9 cellular contexts compared by ENCODE assay signal in genomic region chr15:67137951-67138935, GRCh38.
DNase-seq lines count a peak whose midpoint lies in the region; ATAC-seq lines count a peak whose summit lies in the region.
"Had no signal": no experiment of that assay in that cellular context is flagged by ENCODE, and none has a peak within 500 bp of the region (broad histone marks: within the 10 kb centered on the region; RNA-seq: fewer than 3 reads in every experiment).

No MANE protein-coding gene starts in this region.

- H3K27me3 ChIP-seq in duodenal mucosa (ENCODE audit: control insufficient read depth in 1 of 2, insufficient read depth in 2 of 2, low read length in 2 of 2): no peaks in the 10 kb centered on the region
- H3K27me3 ChIP-seq in naive thymus-derived CD4-positive, alpha-beta T cell (ENCODE audit: control insufficient read depth in 2 of 2, insufficient read depth in 2 of 2, low read length in 2 of 2): no peaks in the 10 kb centered on the region

- no peak overlapping the region for H3K4me3 ChIP-seq in duodenal mucosa (ENCODE audit: low read depth in 1 of 2, low read length in 2 of 2)
- no peak overlapping the region for H3K4me3 ChIP-seq in naive thymus-derived CD4-positive, alpha-beta T cell (ENCODE audit: low read length)

- CTCF ChIA-PET in naive thymus-derived CD4-positive, alpha-beta T cell (lab: Charles Lee): no interaction called here

- no peak overlapping the region for H3K9ac ChIP-seq in duodenal mucosa (ENCODE audit: low read depth in 1 of 2, low read length in 2 of 2)

- peak overlapping the region; percentile 71 for H3K27ac Mint-ChIP-seq in stimulated activated naive CD8-positive, alpha-beta T cell treated with anti-CD3 and anti-CD28 coated beads, Interleukin-15, Interleukin-2, amounts not matched to agents 100 ng/mL and 50 ng/mL, for 24 hours
- peak overlapping the region in 6 of 9 donors; percentile 30 to 100 (median 68) for H3K27ac Mint-ChIP-seq in naive thymus-derived CD4-positive, alpha-beta T cell

- H3K27ac ChIP-seq in duodenal mucosa (ENCODE audit: low read depth, low read length): peak overlapping the region; percentile 6
- no peak overlapping the region for H3K27ac ChIP-seq in naive thymus-derived CD4-positive, alpha-beta T cell (ENCODE audit: low read depth, low read length)

- H3K36me3 Mint-ChIP-seq in stimulated activated naive CD8-positive, alpha-beta T cell treated with anti-CD3 and anti-CD28 coated beads, Interleukin-15, Interleukin-2, amounts not matched to agents 100 ng/mL and 50 ng/mL, for 24 hours (ENCODE audit: low read depth): no peaks in the 10 kb centered on the region
- H3K36me3 Mint-ChIP-seq in naive thymus-derived CD4-positive, alpha-beta T cell: peaks cover 0 to 33% (median 4%) of the 10 kb centered on the region in 5 donors

- peak overlapping the region; percentile 35 for H3K4me3 Mint-ChIP-seq in stimulated activated naive CD8-positive, alpha-beta T cell treated with anti-CD3 and anti-CD28 coated beads, Interleukin-15, Interleukin-2, amounts not matched to agents 100 ng/mL and 50 ng/mL, for 24 hours
- peak overlapping the region in 4 of 10 donors; percentile 13 to 49 (median 18) for H3K4me3 Mint-ChIP-seq in naive thymus-derived CD4-positive, alpha-beta T cell

- intact Hi-C loops in naive thymus-derived CD4-positive, alpha-beta T cell (cut with micrococcal nuclease): loop anchor here in 1 of 2 donors (1.0 to 10.0 kb wide), 3 partner anchors 8 to 167 kb away; partner anchors contain the start of genes AAGAB and IQCH

- H3K27me3 Mint-ChIP-seq in stimulated activated naive CD8-positive, alpha-beta T cell treated with anti-CD3 and anti-CD28 coated beads, Interleukin-15, Interleukin-2, amounts not matched to agents 100 ng/mL and 50 ng/mL, for 24 hours: no peaks in the 10 kb centered on the region
- no peaks in the 10 kb centered on the region for H3K27me3 Mint-ChIP-seq in naive thymus-derived CD4-positive, alpha-beta T cell

- no peaks in the 10 kb centered on the region for H3K36me3 ChIP-seq in duodenal mucosa (ENCODE audit: control insufficient read depth in 1 of 2, insufficient read depth in 2 of 2, low read length in 2 of 2)
- H3K36me3 ChIP-seq in naive thymus-derived CD4-positive, alpha-beta T cell (ENCODE audit: control insufficient read depth in 2 of 3, insufficient read depth in 3 of 3, low read length in 3 of 3): no peaks in the 10 kb centered on the region

- peaks cover 97% of the 10 kb centered on the region for H3K4me1 Mint-ChIP-seq in stimulated activated naive CD8-positive, alpha-beta T cell treated with anti-CD3 and anti-CD28 coated beads, Interleukin-15, Interleukin-2, amounts not matched to agents 100 ng/mL and 50 ng/mL, for 24 hours (ENCODE audit: low read depth)
- peaks cover 38 to 97% (median 85%) of the 10 kb centered on the region in 7 donors for H3K4me1 Mint-ChIP-seq in naive thymus-derived CD4-positive, alpha-beta T cell

- H3K4me1 ChIP-seq in duodenal mucosa (ENCODE audit: control insufficient read depth in 1 of 2, insufficient read depth in 2 of 2, low read length in 2 of 2): peaks cover 39 to 65% of the 10 kb centered on the region in 2 donors
- peaks cover 37 to 47% of the 10 kb centered on the region in 2 donors for H3K4me1 ChIP-seq in naive thymus-derived CD4-positive, alpha-beta T cell (ENCODE audit: control insufficient read depth in 2 of 2, insufficient read depth in 2 of 2, low read length in 2 of 2)

- H3K9me3 ChIP-seq in duodenal mucosa (ENCODE audit: control insufficient read depth in 1 of 2, low read length in 2 of 2): no peaks in the 10 kb centered on the region
- H3K9me3 ChIP-seq in naive thymus-derived CD4-positive, alpha-beta T cell (ENCODE audit: control insufficient read depth in 2 of 3, low read length in 3 of 3): no peaks in the 10 kb centered on the region

- POLR2A ChIA-PET in naive thymus-derived CD4-positive, alpha-beta T cell (lab: Charles Lee): interaction anchor here (1.6 kb wide), 1 partner anchor 8 kb away, joined by 4 read pairs; no protein-coding TSS in a partner anchor

- DNase-seq in stimulated activated naive CD8-positive, alpha-beta T cell treated with anti-CD3 and anti-CD28 coated beads, Interleukin-15, Interleukin-2, amounts not matched to agents 100 U/mL and 50 U/mL, for 24 hours: no peak
- DNase-seq in naive thymus-derived CD4-positive, alpha-beta T cell: no peak
- DNase-seq in NCI-H2081 (lab: John Stamatoyannopoulos, UW) (no peak), T1000 (lab: John Stamatoyannopoulos, UW) (no peak), NCI-H446 treated with DMSO at 0.1 percent for 48 hours (lab: John Stamatoyannopoulos, UW) (no peak), NCI-H146 treated with DMSO at 0.1 percent for 48 hours (lab: John Stamatoyannopoulos, UW; ENCODE audit: unreplicated experiment) (no peak)
- DNase-seq: DND-41 had no signal

- H3K9me3 Mint-ChIP-seq in stimulated activated naive CD8-positive, alpha-beta T cell treated with anti-CD3 and anti-CD28 coated beads, Interleukin-15, Interleukin-2, amounts not matched to agents 100 ng/mL and 50 ng/mL, for 24 hours: no peaks in the 10 kb centered on the region
- H3K9me3 Mint-ChIP-seq in naive thymus-derived CD4-positive, alpha-beta T cell: no peaks in the 10 kb centered on the region

- ATAC-seq in stimulated activated naive CD8-positive, alpha-beta T cell treated with anti-CD3 and anti-CD28 coated beads, Interleukin-15, Interleukin-2, amounts not matched to agents 100 U/mL and 50 U/mL, for 24 hours: no peak
- no peak for ATAC-seq in naive thymus-derived CD4-positive, alpha-beta T cell
